18 cellular contexts compared by ENCODE assay signal in the genomic region with DNA sequence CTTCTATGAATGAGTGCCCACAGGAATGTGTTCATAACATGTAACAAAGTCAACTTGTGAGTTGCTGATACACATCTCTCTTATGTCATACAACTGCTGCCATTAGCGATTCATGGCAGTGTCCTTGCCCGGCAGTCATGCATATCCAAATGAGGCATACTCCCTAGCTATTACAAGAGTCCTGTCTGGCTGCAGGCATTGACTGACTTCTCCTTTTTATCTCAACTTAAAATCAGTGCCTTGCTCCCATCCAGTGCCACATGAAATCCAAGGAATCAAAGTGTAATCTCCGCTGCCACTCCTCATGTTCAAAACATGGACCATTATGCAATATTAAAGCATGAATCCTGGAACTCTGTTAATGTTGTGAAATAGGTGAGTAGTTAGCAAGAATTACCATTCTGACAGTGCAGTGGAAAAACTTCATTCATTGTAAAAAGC.
A peak's percentile ranks its signal among the peaks of the same experiment; 100 is the strongest.
DNase-seq lines count a peak whose midpoint lies in the region; ATAC-seq, FAIRE-seq and TF ChIP-seq lines count a peak whose summit lies in the region.
"Had no signal": no experiment of that assay in that cellular context is flagged by ENCODE, and none has a peak within 500 bp of the region (broad histone marks: within the 10 kb centered on the region; RNA-seq: fewer than 3 reads in every experiment).

No MANE protein-coding gene starts in this region.

- no peak overlapping the region for H3K27ac Mint-ChIP-seq in WTC11
- H3K27ac Mint-ChIP-seq: activated CD4-positive, alpha-beta memory T cell treated with anti-CD3 and anti-CD28 coated beads, Interleukin-2, amount 10 ng/mL, durations not matched to agents 7 days and 5 days; type B pancreatic cell had no signal

- FAIRE-seq in bronchial epithelial cell (lab: Jason Lieb, UNC) = peak; percentile 55

- TF ChIP-seq CTCF in AG10803 (conservative IDR thresholded peaks at IDR 0.05; ENCODE audit: low read length) (no peak), bronchial epithelial cell (IDR thresholded peaks at IDR 0.05; ENCODE audit: insufficient read depth, low read length, severe bottlenecking) (no peak), WTC11 (IDR thresholded peaks at IDR 0.05) (no peak)

- ATAC-seq in WTC11 = no peak
- ATAC-seq in HG02885 (IDR thresholded peaks at IDR 0.05; ENCODE audit: poor library complexity, unreplicated experiment) = no peak
- ATAC-seq in HG02763 (IDR thresholded peaks at IDR 0.05; ENCODE audit: unreplicated experiment) = no peak
- ATAC-seq in GM18873 (IDR thresholded peaks at IDR 0.05; ENCODE audit: low FRiP score, unreplicated experiment) = no peak
- ATAC-seq: PC-3 had no signal

- H3K27me3 Mint-ChIP-seq in WTC11 (ENCODE audit: low read depth) = no peaks in the 10 kb centered on the region
- H3K27me3 Mint-ChIP-seq: activated CD4-positive, alpha-beta memory T cell treated with anti-CD3 and anti-CD28 coated beads, Interleukin-2, amount 10 ng/mL, durations not matched to agents 7 days and 5 days; type B pancreatic cell had no signal

- CTCF ChIA-PET in WTC11 (lab: Charles Lee) = no interaction called here

- H3K4me1 Mint-ChIP-seq in WTC11 = peaks cover 12% of the 10 kb centered on the region
- H3K4me1 Mint-ChIP-seq: activated CD4-positive, alpha-beta memory T cell treated with anti-CD3 and anti-CD28 coated beads, Interleukin-2, amount 10 ng/mL, durations not matched to agents 7 days and 5 days had no signal

- no peaks in the 10 kb centered on the region for H3K27me3 ChIP-seq in bronchial epithelial cell (ENCODE audit: control insufficient read depth, insufficient read depth, low read length)
- H3K27me3 ChIP-seq: esophagus squamous epithelium, right atrium auricular region had no signal

- H3K4me3 ChIP-seq in AG10803 (ENCODE audit: low read length) = no peak overlapping the region
- no peak overlapping the region for H3K4me3 ChIP-seq in bronchial epithelial cell (ENCODE audit: low read depth, low read length)
- H3K4me3 ChIP-seq: esophagus squamous epithelium, right atrium auricular region had no signal

- no peaks in the 10 kb centered on the region for H3K9me3 Mint-ChIP-seq in WTC11
- H3K9me3 Mint-ChIP-seq: activated CD4-positive, alpha-beta memory T cell treated with anti-CD3 and anti-CD28 coated beads, Interleukin-2, amount 10 ng/mL, durations not matched to agents 7 days and 5 days; type B pancreatic cell had no signal

- peak; percentile 21 for DNase-seq in AG10803 (ENCODE audit: low read depth)
- peak; percentile 3 for DNase-seq in HCEC 1CT
- DNase-seq in bronchial epithelial cell (ENCODE audit: low read depth) = peak; percentile 23
- peak; percentile 66 for DNase-seq in left kidney (ENCODE audit: low read depth, low spot score)
- no peak for DNase-seq in WTC11 (ENCODE audit: low spot score)
- DNase-seq: activated CD4-positive, alpha-beta memory T cell treated with anti-CD3 and anti-CD28 coated beads, Interleukin-2, amount 10 ng/mL, durations not matched to agents 7 days and 5 days; anterior cingulate cortex; esophagus squamous epithelium; NCI-H146; NCI-H524; PC-3; SK-N-SH; stimulated activated CD4-positive, alpha-beta T cell treated with anti-CD3 and anti-CD28 coated beads, Interleukin-4, amount 100 ng/mL, for 24 hours had no signal

- H3K36me3 Mint-ChIP-seq in WTC11 = no peaks in the 10 kb centered on the region
- H3K36me3 Mint-ChIP-seq: type B pancreatic cell had no signal

- POLR2A ChIA-PET in WTC11 (lab: Charles Lee) = no interaction called here

- H3K36me3 ChIP-seq in bronchial epithelial cell (ENCODE audit: control insufficient read depth, insufficient read depth, low read length) = no peaks in the 10 kb centered on the region
- H3K36me3 ChIP-seq: esophagus squamous epithelium, right atrium auricular region had no signal

- no peak overlapping the region for H3K4me3 Mint-ChIP-seq in WTC11
- H3K4me3 Mint-ChIP-seq: activated CD4-positive, alpha-beta memory T cell treated with anti-CD3 and anti-CD28 coated beads, Interleukin-2, amount 10 ng/mL, durations not matched to agents 7 days and 5 days; type B pancreatic cell had no signal

TF ChIP-seq in WTC11, 78 proteins besides CTCF, POLR2A, EP300 and RAD21:
- TF ChIP-seq CBFB (CRISPR knock-in tag; IDR thresholded peaks at IDR 0.05; ENCODE audit: low read depth) (no peak), USF1 (CRISPR knock-in tag; IDR thresholded peaks at IDR 0.05) (no peak), ZNF416 (CRISPR knock-in tag; IDR thresholded peaks at IDR 0.05) (no peak), ZNF317 (CRISPR knock-in tag; IDR thresholded peaks at IDR 0.05; ENCODE audit: borderline replicate concordance, low read depth) (no peak), NFYB (CRISPR knock-in tag; conservative IDR thresholded peaks at IDR 0.05; ENCODE audit: low read depth) (no peak), TP53 (CRISPR knock-in tag; IDR thresholded peaks at IDR 0.05) (no peak), NR1H2 (CRISPR knock-in tag; IDR thresholded peaks at IDR 0.05) (no peak), ZMAT4 (CRISPR knock-in tag; IDR thresholded peaks at IDR 0.05) (no peak), GRHL2 (CRISPR knock-in tag; IDR thresholded peaks at IDR 0.05; ENCODE audit: insufficient replicate concordance, severe bottlenecking) (no peak), ZBTB43 (CRISPR knock-in tag; IDR thresholded peaks at IDR 0.05) (no peak), NR3C1 (CRISPR knock-in tag; conservative IDR thresholded peaks at IDR 0.05; ENCODE audit: low read depth) (no peak), ELF4 (CRISPR knock-in tag; IDR thresholded peaks at IDR 0.05; ENCODE audit: low read depth) (no peak), PRRX2 (CRISPR knock-in tag; IDR thresholded peaks at IDR 0.05) (no peak), E2F1 (CRISPR knock-in tag; IDR thresholded peaks at IDR 0.05) (no peak), FOXK1 (CRISPR knock-in tag; IDR thresholded peaks at IDR 0.05) (no peak)
- TF ChIP-seq, protein P1, sequence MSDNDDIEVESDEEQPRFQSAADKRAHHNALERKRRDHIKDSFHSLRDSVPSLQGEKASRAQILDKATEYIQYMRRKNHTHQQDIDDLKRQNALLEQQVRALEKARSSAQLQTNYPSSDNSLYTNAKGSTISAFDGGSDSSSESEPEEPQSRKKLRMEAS (CRISPR knock-in tag; IDR thresholded peaks at IDR 0.05) = no peak
- TF ChIP-seq, protein P2, sequence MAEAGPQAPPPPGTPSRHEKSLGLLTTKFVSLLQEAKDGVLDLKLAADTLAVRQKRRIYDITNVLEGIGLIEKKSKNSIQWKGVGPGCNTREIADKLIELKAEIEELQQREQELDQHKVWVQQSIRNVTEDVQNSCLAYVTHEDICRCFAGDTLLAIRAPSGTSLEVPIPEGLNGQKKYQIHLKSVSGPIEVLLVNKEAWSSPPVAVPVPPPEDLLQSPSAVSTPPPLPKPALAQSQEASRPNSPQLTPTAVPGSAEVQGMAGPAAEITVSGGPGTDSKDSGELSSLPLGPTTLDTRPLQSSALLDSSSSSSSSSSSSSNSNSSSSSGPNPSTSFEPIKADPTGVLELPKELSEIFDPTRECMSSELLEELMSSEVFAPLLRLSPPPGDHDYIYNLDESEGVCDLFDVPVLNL (CRISPR knock-in tag; IDR thresholded peaks at IDR 0.05; ENCODE audit: borderline replicate concordance, low read depth) = no peak
